Comparison of ENCODE assay signal across 10 cellular contexts in the genomic region with DNA sequence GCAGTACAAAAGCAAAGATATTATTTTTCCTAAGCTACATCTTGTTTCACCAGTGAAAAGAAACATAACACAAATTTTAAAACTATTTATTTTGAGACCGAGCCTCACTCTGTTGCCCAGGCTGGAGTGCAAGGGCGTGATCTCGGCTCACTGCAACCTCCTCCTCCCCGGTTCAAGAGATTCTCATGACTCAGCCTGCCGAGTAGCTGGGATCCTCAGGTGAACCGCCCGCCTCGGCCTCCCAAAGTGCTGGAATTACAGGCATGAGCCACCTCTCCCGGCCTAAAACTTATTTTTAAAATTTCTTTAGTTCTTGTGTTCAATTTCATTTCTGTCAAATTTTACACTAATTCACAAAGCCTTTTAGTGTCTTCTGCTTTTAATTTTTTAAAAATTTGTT. TPM values are rescaled to one million over a fixed set of nuclear protein-coding genes. Genes with fewer than 3 reads are reported as not detected.
"Had no signal": no experiment of that assay in that cellular context is flagged by ENCODE, and none has a peak within 500 bp of the region (broad histone marks: within the 10 kb centered on the region; RNA-seq: fewer than 3 reads in every experiment).

No MANE protein-coding gene starts in this region.

- DNase-seq: GM23248, GOT3, H7, KBM-7 had no signal

- H2AFZ ChIP-seq: GM23248 had no signal

- H3K4me3 ChIP-seq: GM23248, HAP-1 had no signal

- H3K36me3 ChIP-seq: HAP-1 had no signal

- H3K27ac ChIP-seq: GM23248, HL-60 had no signal

- H3K27ac Mint-ChIP-seq: IgD-negative memory B cell had no signal

- H3K9ac ChIP-seq: GM23248 had no signal

- ATAC-seq: HepG2 had no signal

- H3K9me3 ChIP-seq: HAP-1 had no signal

- H3K4me3 Mint-ChIP-seq: IgD-negative memory B cell had no signal

- H3K9me3 Mint-ChIP-seq: IgD-negative memory B cell had no signal

RNA-seq across cellular contexts. Expression of a gene that starts 5.9 kb away (rescaled TPM):
- total RNA-seq: H4, HT1080 had no signal
